In the genomic region with DNA sequence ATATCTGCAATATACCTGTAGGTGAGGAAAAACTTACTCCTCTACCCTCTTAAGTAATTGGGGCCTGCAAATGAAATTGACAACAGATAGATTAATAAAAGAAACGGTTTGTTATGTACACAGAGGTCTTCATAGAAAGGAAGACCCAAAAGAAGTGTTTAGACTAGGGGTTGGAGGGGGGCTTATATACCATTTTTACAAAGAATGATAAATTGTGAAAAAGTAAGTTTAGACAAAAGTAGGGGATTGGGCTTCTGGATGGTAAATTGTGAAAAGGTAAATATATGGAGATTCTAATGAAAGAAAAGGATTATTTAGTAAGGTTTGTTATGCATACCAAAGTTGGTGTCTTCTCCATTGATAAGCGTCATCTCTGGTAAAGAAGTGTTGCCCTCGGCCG, we compare ENCODE assay signal across 38 cellular contexts.
"Had no signal": no experiment of that assay in that cellular context is flagged by ENCODE, and none has a peak within 500 bp of the region (broad histone marks: within the 10 kb centered on the region; RNA-seq: fewer than 3 reads in every experiment).

No MANE protein-coding gene starts in this region.

- H3K27me3 ChIP-seq: ascending aorta, cardiac muscle cell had no signal

- H3K27ac Mint-ChIP-seq: activated CD4-positive, alpha-beta memory T cell treated with anti-CD3 and anti-CD28 coated beads, Interleukin-2, amount 10 ng/mL, durations not matched to agents 7 days and 5 days; activated CD4-positive, alpha-beta T cell treated with anti-CD3 and anti-CD28 coated beads for 36 hours; activated CD4-positive, alpha-beta T cell treated with anti-CD3 and anti-CD28 coated beads, Interleukin-2, amount 10 ng/mL, durations not matched to agents 7 days and 5 days; activated CD8-positive, alpha-beta memory T cell treated with anti-CD3 and anti-CD28 coated beads, Interleukin-2, amount 10 ng/mL, durations not matched to agents 7 days and 5 days; activated CD8-positive, alpha-beta T cell treated with anti-CD3 and anti-CD28 coated beads, Interleukin-2, amount 10 ng/mL, durations not matched to agents 7 days and 5 days; activated naive CD4-positive, alpha-beta T cell treated with anti-CD3 and anti-CD28 coated beads, Interleukin-2, amount 10 ng/mL, durations not matched to agents 7 days and 5 days; activated naive CD4-positive, alpha-beta T cell treated with anti-CD3 and anti-CD28 coated beads, Interleukin-2, amount 50 U/mL, for 24 hours; activated naive CD8-positive, alpha-beta T cell; activated naive CD8-positive, alpha-beta T cell treated with anti-CD3 and anti-CD28 coated beads, Interleukin-2, amount 10 ng/mL, durations not matched to agents 7 days and 5 days; activated naive CD8-positive, alpha-beta T cell treated with anti-CD3 and anti-CD28 coated beads, Interleukin-2, amount 50 U/mL, for 24 hours; activated T-cell treated with anti-CD3 and anti-CD28 coated beads, Interleukin-2, amount 50 U/mL, for 24 hours; activated T-helper 2 cell treated with anti-CD3 and anti-CD28 coated beads, Interferon-gamma antibody, Interleukin-2, Interleukin-4, amounts not matched to agents 10 μg/mL and 5 μg/mL and 100 μg/mL, durations not matched to agents 14 hours and 24 hours and 36 hours; T-helper 1 cell treated with Interleukin-12 subunit alpha and Interleukin-12 subunit beta and Interleukin-4 antibody, amounts not matched to agents 30 μg/mL and 1 μg/mL, for 36 hours; T-helper 2 cell treated with Interferon-gamma antibody and Interleukin-4, amounts not matched to agents 5 μg/mL and 100 μg/mL, for 36 hours; WTC11 had no signal

- H3K4me3 Mint-ChIP-seq: activated CD4-positive, alpha-beta memory T cell treated with anti-CD3 and anti-CD28 coated beads, Interleukin-2, amount 10 ng/mL, durations not matched to agents 7 days and 5 days; activated CD4-positive, alpha-beta T cell treated with anti-CD3 and anti-CD28 coated beads for 36 hours; activated CD4-positive, alpha-beta T cell treated with anti-CD3 and anti-CD28 coated beads, Interleukin-2, amount 10 ng/mL, durations not matched to agents 7 days and 5 days; activated CD8-positive, alpha-beta memory T cell treated with anti-CD3 and anti-CD28 coated beads, Interleukin-2, amount 10 ng/mL, durations not matched to agents 7 days and 5 days; activated CD8-positive, alpha-beta T cell treated with anti-CD3 and anti-CD28 coated beads, Interleukin-2, amount 10 ng/mL, durations not matched to agents 7 days and 5 days; activated naive CD4-positive, alpha-beta T cell treated with anti-CD3 and anti-CD28 coated beads, Interleukin-2, amount 10 ng/mL, durations not matched to agents 7 days and 5 days; activated naive CD4-positive, alpha-beta T cell treated with anti-CD3 and anti-CD28 coated beads, Interleukin-2, amount 50 U/mL, for 24 hours; activated naive CD8-positive, alpha-beta T cell; activated naive CD8-positive, alpha-beta T cell treated with anti-CD3 and anti-CD28 coated beads, Interleukin-2, amount 10 ng/mL, durations not matched to agents 7 days and 5 days; activated naive CD8-positive, alpha-beta T cell treated with anti-CD3 and anti-CD28 coated beads, Interleukin-2, amount 50 U/mL, for 24 hours; activated T-cell treated with anti-CD3 and anti-CD28 coated beads, Interleukin-2, amount 50 U/mL, for 24 hours; brain; central memory CD8-positive, alpha-beta T cell; T-helper 1 cell treated with Interleukin-12 subunit alpha and Interleukin-12 subunit beta and Interleukin-4 antibody, amounts not matched to agents 30 μg/mL and 1 μg/mL, for 36 hours; T-helper 2 cell treated with Interferon-gamma antibody and Interleukin-4, amounts not matched to agents 5 μg/mL and 100 μg/mL, for 36 hours; WTC11 had no signal

- H3K27me3 Mint-ChIP-seq: activated CD4-positive, alpha-beta memory T cell treated with anti-CD3 and anti-CD28 coated beads, Interleukin-2, amount 10 ng/mL, durations not matched to agents 7 days and 5 days; activated CD4-positive, alpha-beta T cell treated with anti-CD3 and anti-CD28 coated beads for 36 hours; activated CD4-positive, alpha-beta T cell treated with anti-CD3 and anti-CD28 coated beads, Interleukin-2, amount 10 ng/mL, durations not matched to agents 7 days and 5 days; activated CD8-positive, alpha-beta memory T cell treated with anti-CD3 and anti-CD28 coated beads, Interleukin-2, amount 10 ng/mL, durations not matched to agents 7 days and 5 days; activated naive CD4-positive, alpha-beta T cell treated with anti-CD3 and anti-CD28 coated beads, Interleukin-2, amount 10 ng/mL, durations not matched to agents 7 days and 5 days; activated naive CD4-positive, alpha-beta T cell treated with anti-CD3 and anti-CD28 coated beads, Interleukin-2, amount 50 U/mL, for 24 hours; activated naive CD8-positive, alpha-beta T cell; activated naive CD8-positive, alpha-beta T cell treated with anti-CD3 and anti-CD28 coated beads, Interleukin-2, amount 10 ng/mL, durations not matched to agents 7 days and 5 days; activated naive CD8-positive, alpha-beta T cell treated with anti-CD3 and anti-CD28 coated beads, Interleukin-2, amount 50 U/mL, for 24 hours; activated T-cell treated with anti-CD3 and anti-CD28 coated beads, Interleukin-2, amount 50 U/mL, for 24 hours; central memory CD8-positive, alpha-beta T cell had no signal

- H3K36me3 ChIP-seq: cardiac muscle cell, WERI-Rb-1 had no signal

- H3K27ac ChIP-seq: ascending aorta, cardiac muscle cell, WERI-Rb-1 had no signal

- DNase-seq: activated CD4-positive, alpha-beta memory T cell treated with anti-CD3 and anti-CD28 coated beads, Interleukin-2, amount 10 ng/mL, durations not matched to agents 7 days and 5 days; activated CD4-positive, alpha-beta T cell treated with anti-CD3 and anti-CD28 coated beads for 1 hour; activated CD4-positive, alpha-beta T cell treated with anti-CD3 and anti-CD28 coated beads for 36 hours; activated CD4-positive, alpha-beta T cell treated with anti-CD3 and anti-CD28 coated beads for 48 hours; activated CD4-positive, alpha-beta T cell treated with anti-CD3 and anti-CD28 coated beads, Interleukin-2, amount 10 ng/mL, durations not matched to agents 7 days and 5 days; activated CD4-positive, alpha-beta T cell treated with anti-CD3 and anti-CD28 coated beads, Interleukin-2, amount 50 U/mL, for 48 hours; activated CD4-positive, CD25-positive, alpha-beta regulatory T cell; activated CD8-positive, alpha-beta memory T cell treated with anti-CD3 and anti-CD28 coated beads for 24 hours; activated CD8-positive, alpha-beta memory T cell treated with anti-CD3 and anti-CD28 coated beads, Interleukin-2, amount 10 ng/mL, durations not matched to agents 7 days and 5 days; activated CD8-positive, alpha-beta memory T cell treated with anti-CD3 and anti-CD28 coated beads, Interleukin-2, amount 50 U/mL, for 48 hours; activated CD8-positive, alpha-beta T cell treated with anti-CD3 and anti-CD28 coated beads, Interleukin-2, amount 10 ng/mL, durations not matched to agents 7 days and 5 days; activated effector memory CD4-positive, alpha-beta T cell treated with Interleukin-2 at 50 U/mL for 16 hours; activated gamma-delta T cell; activated naive CD4-positive, alpha-beta T cell treated with anti-CD3 and anti-CD28 coated beads, Interleukin-2, amount 10 ng/mL, durations not matched to agents 7 days and 5 days; activated naive CD4-positive, alpha-beta T cell treated with Interleukin-2 at 50 U/mL for 16 hours; activated naive CD8-positive, alpha-beta T cell treated with anti-CD3 and anti-CD28 coated beads, Interleukin-2, amount 10 ng/mL, durations not matched to agents 7 days and 5 days; activated naive CD8-positive, alpha-beta T cell treated with anti-CD3 and anti-CD28 coated beads, Interleukin-2, amount 50 U/mL, for 24 hours; activated T-cell treated with anti-CD3 and anti-CD28 coated beads, Interleukin-2, amount 50 U/mL, for 24 hours; activated T-cell treated with anti-CD3 and anti-CD28 coated beads, Interleukin-2, amount 50 U/mL, for 48 hours; amygdala; anterior cingulate cortex; caudate nucleus; cerebellar nuclear complex; T-helper 1 cell; T-helper 2 cell; T-helper 9 cell; WERI-Rb-1 had no signal

- H3K9me3 ChIP-seq: ascending aorta had no signal

- H3K4me3 ChIP-seq: ascending aorta, cardiac muscle cell had no signal

- H3K9me3 Mint-ChIP-seq: activated CD4-positive, alpha-beta memory T cell treated with anti-CD3 and anti-CD28 coated beads, Interleukin-2, amount 10 ng/mL, durations not matched to agents 7 days and 5 days; activated naive CD4-positive, alpha-beta T cell treated with anti-CD3 and anti-CD28 coated beads, Interleukin-2, amount 50 U/mL, for 24 hours; activated naive CD8-positive, alpha-beta T cell treated with anti-CD3 and anti-CD28 coated beads, Interleukin-2, amount 50 U/mL, for 24 hours; activated T-cell treated with anti-CD3 and anti-CD28 coated beads, Interleukin-2, amount 50 U/mL, for 24 hours; central memory CD8-positive, alpha-beta T cell had no signal

- H3K4me1 Mint-ChIP-seq: central memory CD8-positive, alpha-beta T cell had no signal

- ATAC-seq: activated CD4-positive, alpha-beta T cell treated with anti-CD3 and anti-CD28 coated beads for 36 hours; activated CD4-positive, CD25-positive, alpha-beta regulatory T cell treated with anti-CD3 and anti-CD28 coated beads, Interleukin-2, amount 50 U/mL, for 24 hours; activated CD8-positive, alpha-beta memory T cell treated with anti-CD3 and anti-CD28 coated beads, Interleukin-2, amount 10 ng/mL, durations not matched to agents 7 days and 5 days; activated CD8-positive, alpha-beta T cell treated with anti-CD3 and anti-CD28 coated beads, Interleukin-2, amount 10 ng/mL, durations not matched to agents 7 days and 5 days; activated naive CD8-positive, alpha-beta T cell treated with anti-CD3 and anti-CD28 coated beads, Interleukin-2, amount 50 U/mL, for 24 hours; WTC11 had no signal
